In the genomic region with DNA sequence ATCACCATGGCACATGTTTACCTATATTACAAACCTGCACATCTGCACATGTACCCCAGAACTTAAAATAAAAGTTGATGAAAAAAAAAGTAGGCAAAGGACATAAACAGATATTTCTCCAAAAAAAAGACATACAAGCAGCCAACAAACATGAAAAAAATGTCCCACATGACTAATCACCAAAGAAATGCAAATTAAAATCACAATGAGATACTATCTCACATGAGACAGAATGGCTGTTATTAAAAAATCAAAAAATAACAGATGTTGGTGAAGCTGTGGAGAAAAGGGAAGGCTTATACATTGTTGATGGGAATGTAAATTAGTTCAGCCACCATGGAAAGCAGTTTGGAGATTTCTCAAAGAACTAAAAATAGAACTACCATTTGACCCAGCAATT, we compare ENCODE assay signal across 28 cellular contexts.
"Had no signal": no experiment of that assay in that cellular context is flagged by ENCODE, and none has a peak within 500 bp of the region (broad histone marks: within the 10 kb centered on the region; RNA-seq: fewer than 3 reads in every experiment).

No MANE protein-coding gene starts in this region.

- ATAC-seq: activated CD4-positive, alpha-beta T cell treated with anti-CD3 and anti-CD28 coated beads for 36 hours; activated CD8-positive, alpha-beta memory T cell treated with anti-CD3 and anti-CD28 coated beads, Interleukin-2, amount 10 ng/mL, durations not matched to agents 7 days and 5 days; activated CD8-positive, alpha-beta T cell treated with anti-CD3 and anti-CD28 coated beads, Interleukin-2, amount 10 ng/mL, durations not matched to agents 7 days and 5 days; activated naive CD4-positive, alpha-beta T cell treated with anti-CD3 and anti-CD28 coated beads, Interleukin-2, amount 50 U/mL, for 72 hours; body of pancreas; gastrocnemius medialis; heart left ventricle had no signal

- H3K4me1 ChIP-seq: body of pancreas, gastrocnemius medialis, heart left ventricle had no signal

- H3K27me3 ChIP-seq: body of pancreas, dorsolateral prefrontal cortex, esophagus muscularis mucosa, gastrocnemius medialis, heart left ventricle had no signal

- H3K9me3 ChIP-seq: body of pancreas, esophagus muscularis mucosa, gastrocnemius medialis, heart left ventricle had no signal

- H3K36me3 ChIP-seq: esophagus muscularis mucosa, gastrocnemius medialis, heart left ventricle had no signal

- H3K4me3 ChIP-seq: body of pancreas, coronary artery, dorsolateral prefrontal cortex, esophagus muscularis mucosa, gastrocnemius medialis, heart left ventricle had no signal

- DNase-seq: activated CD4-positive, alpha-beta memory T cell treated with anti-CD3 and anti-CD28 coated beads for 36 hours; activated CD4-positive, alpha-beta T cell treated with anti-CD3 and anti-CD28 coated beads for 36 hours; activated CD4-positive, alpha-beta T cell treated with anti-CD3 and anti-CD28 coated beads, Interleukin-2, amount 10 ng/mL, durations not matched to agents 24 days and 14 days; activated CD4-positive, CD25-positive, alpha-beta regulatory T cell; activated CD4-positive, CD25-positive, alpha-beta regulatory T cell treated with anti-CD3 and anti-CD28 coated beads, Interleukin-2, amount 50 U/mL, for 72 hours; activated CD8-positive, alpha-beta memory T cell treated with anti-CD3 and anti-CD28 coated beads, Interleukin-2, amount 10 ng/mL, durations not matched to agents 7 days and 5 days; activated CD8-positive, alpha-beta memory T cell treated with anti-CD3 and anti-CD28 coated beads, Interleukin-2, amount 50 U/mL, for 4 hours; activated CD8-positive, alpha-beta T cell treated with anti-CD3 and anti-CD28 coated beads, Interleukin-2, amount 10 ng/mL, durations not matched to agents 7 days and 5 days; activated effector memory CD4-positive, alpha-beta T cell treated with anti-CD3 and anti-CD28 coated beads, Interleukin-2, amount 50 U/mL, for 16 hours; activated naive CD4-positive, alpha-beta T cell treated with anti-CD3 and anti-CD28 coated beads, Interleukin-2, amount 10 ng/mL, durations not matched to agents 7 days and 5 days; activated naive CD8-positive, alpha-beta T cell treated with anti-CD3 and anti-CD28 coated beads, Interleukin-2, amount 10 ng/mL, durations not matched to agents 7 days and 5 days; activated T-cell treated with anti-CD3 and anti-CD28 coated beads, Interleukin-2, amount 50 U/mL, for 1 hour; activated T-cell treated with anti-CD3 and anti-CD28 coated beads, Interleukin-2, amount 50 U/mL, for 48 hours; amniotic stem cell; anterior cingulate cortex; body of pancreas; caudate nucleus; dorsolateral prefrontal cortex; effector memory CD4-positive, alpha-beta T cell; endodermal cell; erythroblast; gastrocnemius medialis; glutamatergic neuron; heart left ventricle; T-helper 2 cell had no signal

- H3K27ac ChIP-seq: body of pancreas, coronary artery, dorsolateral prefrontal cortex, esophagus muscularis mucosa, gastrocnemius medialis, heart left ventricle had no signal
